8 cellular contexts compared by ENCODE assay signal in genomic region chr5:9546973-9547947, GRCh38. TPM values are rescaled to one million over a fixed set of nuclear protein-coding genes. Genes with fewer than 3 reads are reported as not detected.
DNase-seq lines count a peak whose midpoint lies in the region; ATAC-seq and TF ChIP-seq lines count a peak whose summit lies in the region.

No MANE protein-coding gene starts in this region.

- peaks cover 46% of the 10 kb centered on the region for H3K27me3 ChIP-seq in CD4-positive, alpha-beta T cell (ENCODE audit: control insufficient read depth, insufficient read depth, low read length)
- H3K27me3 ChIP-seq in left ventricle myocardium inferior (ENCODE audit: low read depth): peaks cover 25% of the 10 kb centered on the region

- H3K27me3 Mint-ChIP-seq in CD4-positive, alpha-beta T cell: peaks cover 37% of the 10 kb centered on the region
- peaks cover 23% of the 10 kb centered on the region for H3K27me3 Mint-ChIP-seq in progenitor cell of endocrine pancreas

- no peak for ATAC-seq in CD4-positive, alpha-beta T cell (ENCODE audit: poor library complexity)
- no peak for ATAC-seq in HG02840 (IDR thresholded peaks at IDR 0.05; ENCODE audit: low FRiP score, unreplicated experiment)
- ATAC-seq in GM21447 (IDR thresholded peaks at IDR 0.05; ENCODE audit: unreplicated experiment): no peak
- no peak for ATAC-seq in HG02938 (IDR thresholded peaks at IDR 0.05; ENCODE audit: unreplicated experiment)

- H3K27ac Mint-ChIP-seq in CD4-positive, alpha-beta T cell: no peak overlapping the region
- H3K27ac Mint-ChIP-seq in progenitor cell of endocrine pancreas: no peak overlapping the region

- POLR2A ChIA-PET in CD4-positive, alpha-beta T cell (lab: Charles Lee): no interaction called here

- CTCF ChIA-PET in CD4-positive, alpha-beta T cell (lab: Charles Lee): no interaction called here

- H3K4me1 Mint-ChIP-seq in CD4-positive, alpha-beta T cell (ENCODE audit: low read depth): peaks cover 5% of the 10 kb centered on the region
- H3K4me1 Mint-ChIP-seq in progenitor cell of endocrine pancreas (ENCODE audit: low read depth): peaks cover 9% of the 10 kb centered on the region

- no peak overlapping the region for H3K27ac ChIP-seq in CD4-positive, alpha-beta T cell (ENCODE audit: low read depth, low read length)
- H3K27ac ChIP-seq in left ventricle myocardium inferior (replicated peaks): peak overlapping the region; percentile 91

- H3K4me1 ChIP-seq in left ventricle myocardium inferior: peaks cover 53% of the 10 kb centered on the region

- no peaks in the 10 kb centered on the region for H3K9me3 ChIP-seq in CD4-positive, alpha-beta T cell (ENCODE audit: control insufficient read depth, low read length)
- no peaks in the 10 kb centered on the region for H3K9me3 ChIP-seq in left ventricle myocardium inferior (replicated peaks)

- peaks cover 7% of the 10 kb centered on the region for H3K9me3 Mint-ChIP-seq in CD4-positive, alpha-beta T cell
- H3K9me3 Mint-ChIP-seq in progenitor cell of endocrine pancreas (ENCODE audit: low read depth): no peaks in the 10 kb centered on the region

- H3K36me3 Mint-ChIP-seq in CD4-positive, alpha-beta T cell (ENCODE audit: low read depth): no peaks in the 10 kb centered on the region
- H3K36me3 Mint-ChIP-seq in progenitor cell of endocrine pancreas (ENCODE audit: insufficient read depth): peaks cover 2% of the 10 kb centered on the region

- TF ChIP-seq CTCF in CD4-positive, alpha-beta T cell (IDR thresholded peaks at IDR 0.05): no peak
- TF ChIP-seq CTCF in WI38 (IDR thresholded peaks at IDR 0.05; ENCODE audit: low read depth, low read length) (no peak), left ventricle myocardium inferior (IDR thresholded peaks at IDR 0.05; ENCODE audit: borderline replicate concordance) (no peak), progenitor cell of endocrine pancreas (IDR thresholded peaks at IDR 0.05; ENCODE audit: unreplicated experiment) (no peak)

- H3K36me3 ChIP-seq in left ventricle myocardium inferior: peaks cover 33% of the 10 kb centered on the region

- H3K4me3 ChIP-seq in WI38 (ENCODE audit: low read depth, low read length) (peak overlapping the region; percentile 94), left ventricle myocardium inferior (peak overlapping the region; percentile 86)

- no peak for DNase-seq in CD4-positive, alpha-beta T cell
- DNase-seq in left ventricle myocardium inferior: no peak
- no peak for DNase-seq in progenitor cell of endocrine pancreas (ENCODE audit: low spot score, unreplicated experiment)
- DNase-seq in NCI-H2081 (lab: John Stamatoyannopoulos, UW): no peak

- intact Hi-C loops in CD4-positive, alpha-beta T cell (cut with DNase I, micrococcal nuclease): no loop called here
- intact Hi-C loops in left ventricle myocardium inferior (cut with micrococcal nuclease): loop anchor here (10.0 kb wide), 1 partner anchor 182 kb away; no protein-coding TSS in a partner anchor

- H3K4me3 Mint-ChIP-seq in CD4-positive, alpha-beta T cell: peak overlapping the region; percentile 83
- peak overlapping the region; percentile 86 for H3K4me3 Mint-ChIP-seq in progenitor cell of endocrine pancreas (ENCODE audit: low read depth)

RNA-seq across cellular contexts. Expression of gene SEMA5A, which starts 1.4 kb away (rescaled TPM):
- 1 to 10 TPM; 2.0 to 2.9 TPM for total RNA-seq in CD4-positive, alpha-beta T cell
- total RNA-seq in left ventricle myocardium inferior (43.2 TPM), progenitor cell of endocrine pancreas (4.0 and 4.3 TPM in 2 replicates)
